ENCODE assay signal across 8 cellular contexts in the genomic region with DNA sequence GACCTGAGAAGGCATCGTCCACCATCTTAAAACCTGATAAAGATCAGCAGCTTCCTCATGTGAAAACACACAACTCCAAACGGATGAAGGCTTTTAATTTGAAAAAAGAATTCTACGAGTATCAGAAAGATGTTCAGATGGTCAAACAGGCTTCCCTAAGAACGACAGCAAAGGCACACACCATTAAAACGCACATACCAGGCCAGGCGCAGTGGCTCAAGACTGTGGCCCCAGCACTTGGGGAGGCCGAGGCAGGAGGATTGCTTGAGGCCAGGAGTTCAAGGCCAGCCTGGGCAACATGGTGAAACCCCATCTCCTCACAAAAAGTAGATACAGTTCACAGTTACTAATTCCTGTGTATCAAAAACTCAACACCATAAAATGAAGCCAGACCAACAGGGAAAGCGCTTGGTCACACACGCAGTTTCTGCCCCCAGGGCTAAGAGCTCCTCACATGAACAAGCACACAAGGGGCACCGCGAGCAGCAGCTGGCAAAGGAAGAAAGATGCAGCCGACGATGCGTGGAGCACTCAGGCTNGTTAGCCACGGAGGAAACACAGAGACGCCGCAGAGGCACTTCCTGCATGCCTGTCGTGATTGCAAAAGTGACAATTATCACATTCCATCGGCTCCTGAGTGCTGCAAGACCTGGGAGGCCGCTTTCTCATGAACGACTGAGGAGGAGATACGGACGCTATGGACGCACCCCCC.
A peak's percentile ranks its signal among the peaks of the same experiment; 100 is the strongest.
DNase-seq lines count a peak whose midpoint lies in the region; ATAC-seq and TF ChIP-seq lines count a peak whose summit lies in the region.

No MANE protein-coding gene starts in this region.

- POLR2A ChIA-PET in RWPE1 (lab: Yijun Ruan, JAX; ENCODE audit: low non-redundant PET) (no interaction called here), HEK293T (lab: Yijun Ruan, JAX) (interaction anchor here (0.8 kb wide), 1 partner anchor 12 kb away, joined by 3 read pairs; no protein-coding TSS in a partner anchor)

- peak overlapping the region in 1 of 2 donors; percentile 44 for H3K27ac Mint-ChIP-seq in stimulated activated naive CD8-positive, alpha-beta T cell treated with anti-CD3 and anti-CD28 coated beads, Interleukin-15, amount 100 ng/mL, for 72 hours
- H3K27ac Mint-ChIP-seq in activated naive CD8-positive, alpha-beta T cell treated with anti-CD3 and anti-CD28 coated beads for 36 hours = no peak overlapping the region
- peak overlapping the region; percentile 57 to 73 (median 65) for H3K27ac Mint-ChIP-seq in nephron

- H3K9me3 Mint-ChIP-seq in stimulated activated naive CD8-positive, alpha-beta T cell treated with anti-CD3 and anti-CD28 coated beads, Interleukin-15, amount 100 ng/mL, for 72 hours = no peaks in the 10 kb centered on the region
- no peaks in the 10 kb centered on the region for H3K9me3 Mint-ChIP-seq in activated naive CD8-positive, alpha-beta T cell treated with anti-CD3 and anti-CD28 coated beads for 36 hours
- peaks cover 12% of the 10 kb centered on the region for H3K9me3 Mint-ChIP-seq in nephron

- peak; percentile 23 to 31 for DNase-seq in stimulated activated naive CD8-positive, alpha-beta T cell treated with anti-CD3 and anti-CD28 coated beads, Interleukin-15, amount 100 ng/mL, for 72 hours
- no peak for DNase-seq in stimulated activated naive CD8-positive, alpha-beta T cell treated with anti-CD3 and anti-CD28 coated beads, Interleukin-15, Interleukin-2, amounts not matched to agents 100 U/mL and 50 U/mL, for 24 hours
- DNase-seq in RWPE1 (ENCODE audit: low spot score) = peak; percentile 23
- peak; percentile 20 for DNase-seq in activated naive CD8-positive, alpha-beta T cell treated with anti-CD3 and anti-CD28 coated beads for 36 hours
- DNase-seq in HEK293T (ENCODE audit: extremely low spot score) = no peak
- DNase-seq in GM19240 (ENCODE audit: insufficient read length, low spot score) = no peak

- H3K36me3 Mint-ChIP-seq in activated naive CD8-positive, alpha-beta T cell treated with anti-CD3 and anti-CD28 coated beads for 36 hours = no peaks in the 10 kb centered on the region
- H3K36me3 Mint-ChIP-seq in nephron (ENCODE audit: low read depth) = peaks cover 6% of the 10 kb centered on the region

- TF ChIP-seq CTCF in RWPE1 (conservative IDR thresholded peaks at IDR 0.05; ENCODE audit: low read depth) (no peak), nephron (IDR thresholded peaks at IDR 0.05; ENCODE audit: unreplicated experiment in 3 of 3) (no peak)

- H3K4me1 Mint-ChIP-seq in stimulated activated naive CD8-positive, alpha-beta T cell treated with anti-CD3 and anti-CD28 coated beads, Interleukin-15, amount 100 ng/mL, for 72 hours = peaks cover 14% of the 10 kb centered on the region
- peaks cover 4% of the 10 kb centered on the region for H3K4me1 Mint-ChIP-seq in activated naive CD8-positive, alpha-beta T cell treated with anti-CD3 and anti-CD28 coated beads for 36 hours
- peaks cover 26% of the 10 kb centered on the region for H3K4me1 Mint-ChIP-seq in nephron

- CTCF ChIA-PET in RWPE1 (lab: Yijun Ruan, JAX) = interaction anchor here (0.5 kb wide), 1 partner anchor 856 kb away, joined by 3 read pairs; no protein-coding TSS in a partner anchor
- CTCF ChIA-PET in HEK293T (lab: Yijun Ruan, JAX) = no interaction called here

- peak; percentile 23 for ATAC-seq in stimulated activated naive CD8-positive, alpha-beta T cell treated with anti-CD3 and anti-CD28 coated beads, Interleukin-15, amount 100 ng/mL, for 72 hours
- ATAC-seq in stimulated activated naive CD8-positive, alpha-beta T cell treated with anti-CD3 and anti-CD28 coated beads, Interleukin-15, Interleukin-2, amounts not matched to agents 100 U/mL and 50 U/mL, for 24 hours = no peak
- ATAC-seq in HG02588 (IDR thresholded peaks at IDR 0.05; ENCODE audit: unreplicated experiment) = no peak

- peak overlapping the region; percentile 41 for H3K27ac ChIP-seq in RWPE1

- H3K27me3 Mint-ChIP-seq in stimulated activated naive CD8-positive, alpha-beta T cell treated with anti-CD3 and anti-CD28 coated beads, Interleukin-15, amount 100 ng/mL, for 72 hours = peaks cover 38% of the 10 kb centered on the region
- H3K27me3 Mint-ChIP-seq in activated naive CD8-positive, alpha-beta T cell treated with anti-CD3 and anti-CD28 coated beads for 36 hours = peaks cover 16% of the 10 kb centered on the region
- H3K27me3 Mint-ChIP-seq in nephron (ENCODE audit: low read depth) = peaks cover 37% of the 10 kb centered on the region

- peak overlapping the region in 1 of 2 donors; percentile 35 for H3K4me3 Mint-ChIP-seq in stimulated activated naive CD8-positive, alpha-beta T cell treated with anti-CD3 and anti-CD28 coated beads, Interleukin-15, amount 100 ng/mL, for 72 hours
- no peak overlapping the region for H3K4me3 Mint-ChIP-seq in activated naive CD8-positive, alpha-beta T cell treated with anti-CD3 and anti-CD28 coated beads for 36 hours
- no peak overlapping the region for H3K4me3 Mint-ChIP-seq in nephron

TF ChIP-seq in HEK293T, 16 proteins besides CTCF, POLR2A, EP300 and RAD21:
- no peak for TF ChIP-seq SP1 (IDR thresholded peaks at IDR 0.05)
- TF ChIP-seq BHLHE40 (IDR thresholded peaks at IDR 0.05; ENCODE audit: borderline replicate concordance) = no peak
- TF ChIP-seq NFRKB (IDR thresholded peaks at IDR 0.05) = no peak
- TF ChIP-seq LEF1 (IDR thresholded peaks at IDR 0.05; ENCODE audit: borderline replicate concordance) = no peak
- no peak for TF ChIP-seq TARDBP (IDR thresholded peaks at IDR 0.05)
- TF ChIP-seq, protein P1, sequence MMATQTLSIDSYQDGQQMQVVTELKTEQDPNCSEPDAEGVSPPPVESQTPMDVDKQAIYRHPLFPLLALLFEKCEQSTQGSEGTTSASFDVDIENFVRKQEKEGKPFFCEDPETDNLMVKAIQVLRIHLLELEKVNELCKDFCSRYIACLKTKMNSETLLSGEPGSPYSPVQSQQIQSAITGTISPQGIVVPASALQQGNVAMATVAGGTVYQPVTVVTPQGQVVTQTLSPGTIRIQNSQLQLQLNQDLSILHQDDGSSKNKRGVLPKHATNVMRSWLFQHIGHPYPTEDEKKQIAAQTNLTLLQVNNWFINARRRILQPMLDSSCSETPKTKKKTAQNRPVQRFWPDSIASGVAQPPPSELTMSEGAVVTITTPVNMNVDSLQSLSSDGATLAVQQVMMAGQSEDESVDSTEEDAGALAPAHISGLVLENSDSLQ (IDR thresholded peaks at IDR 0.05) = no peak
- TF ChIP-seq SUZ12 (IDR thresholded peaks at IDR 0.05) = no peak
- TF ChIP-seq ARNT (IDR thresholded peaks at IDR 0.05) = no peak
- TF ChIP-seq HDGF (IDR thresholded peaks at IDR 0.05; ENCODE audit: borderline replicate concordance) = no peak
- no peak for TF ChIP-seq FOXM1 (IDR thresholded peaks at IDR 0.05; ENCODE audit: borderline replicate concordance)
- no peak for TF ChIP-seq CTBP1 (IDR thresholded peaks at IDR 0.05; ENCODE audit: borderline replicate concordance)
- no peak for TF ChIP-seq ELF4 (IDR thresholded peaks at IDR 0.05)
- TF ChIP-seq FOXK2 (IDR thresholded peaks at IDR 0.05) = no peak
- no peak for TF ChIP-seq L3MBTL2 (conservative IDR thresholded peaks at IDR 0.05)
- no peak for TF ChIP-seq FOXA1 (IDR thresholded peaks at IDR 0.05)
- no peak for TF ChIP-seq ZNF384 (IDR thresholded peaks at IDR 0.05)

Comparison
In these comparisons a context has a peak if more than half of its experiments do, and no peak if none do; other contexts are left out.
1. DNase-seq: peak in stimulated activated naive CD8-positive, alpha-beta T cell treated with anti-CD3 and anti-CD28 coated beads, Interleukin-15, amount 100 ng/mL, for 72 hours (2 of 2), RWPE1 (single experiment) and activated naive CD8-positive, alpha-beta T cell treated with anti-CD3 and anti-CD28 coated beads for 36 hours (single experiment); none in stimulated activated naive CD8-positive, alpha-beta T cell treated with anti-CD3 and anti-CD28 coated beads, Interleukin-15, Interleukin-2, amounts not matched to agents 100 U/mL and 50 U/mL, for 24 hours (single experiment), HEK293T (single experiment) and GM19240 (single experiment).